ENCODE assay signal across 7 cellular contexts in the genomic region with DNA sequence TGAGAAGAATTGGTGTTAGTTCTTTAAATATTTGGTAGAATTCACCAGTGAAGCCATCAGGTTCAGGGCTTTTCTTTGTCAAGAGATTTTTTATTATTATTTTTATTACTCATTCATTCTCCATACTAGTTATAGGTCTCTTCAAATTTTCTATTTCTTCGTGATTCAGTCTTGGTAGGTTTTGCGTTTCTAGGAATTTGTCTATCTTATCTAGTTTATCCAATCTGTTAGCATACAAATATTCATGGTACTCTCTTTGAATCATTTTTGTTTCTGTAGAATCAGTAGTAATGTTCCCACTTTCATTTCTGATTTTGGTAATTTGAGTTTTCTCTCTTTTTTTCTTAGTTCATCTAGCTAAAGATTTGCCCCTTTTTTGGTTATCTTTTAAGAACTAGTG.
"Had no signal": no experiment of that assay in that cellular context is flagged by ENCODE, and none has a peak within 500 bp of the region (broad histone marks: within the 10 kb centered on the region; RNA-seq: fewer than 3 reads in every experiment).

No MANE protein-coding gene starts in this region.

- H3K4me3 Mint-ChIP-seq: GM23338, H9 had no signal

- H3K27ac Mint-ChIP-seq: GM23338, H9 had no signal

- ATAC-seq: GM23338 had no signal

- H3K4me3 ChIP-seq: GM23338 had no signal

- FAIRE-seq: H1, H54, HTR-8/SVneo had no signal

- DNase-seq: H9, HCEC 1CT, IMR-90 had no signal

- H3K4me1 Mint-ChIP-seq: GM23338, H9 had no signal
